Comparison of ENCODE assay signal across 8 cellular contexts in genomic region chr22:39153220-39153860, GRCh38. TPM values are rescaled to one million over a fixed set of nuclear protein-coding genes. Genes with fewer than 3 reads are reported as not detected.
A peak's percentile ranks its signal among the peaks of the same experiment; 100 is the strongest.
DNase-seq lines count a peak whose midpoint lies in the region; ATAC-seq lines count a peak whose summit lies in the region.

No MANE protein-coding gene starts in this region.

- ATAC-seq in stimulated activated naive CD8-positive, alpha-beta T cell treated with anti-CD3 and anti-CD28 coated beads, Interleukin-15, amount 100 ng/mL, for 72 hours: peak; percentile 0

- peak overlapping the region; percentile 78 for H3K4me3 Mint-ChIP-seq in activated CD4-positive, alpha-beta memory T cell treated with anti-CD3 and anti-CD28 coated beads, Interleukin-2, amount 10 ng/mL, durations not matched to agents 7 days and 5 days
- H3K4me3 Mint-ChIP-seq in stimulated activated naive CD8-positive, alpha-beta T cell treated with anti-CD3 and anti-CD28 coated beads, Interleukin-15, amount 100 ng/mL, for 72 hours: peak overlapping the region; percentile 94 to 96

- peak overlapping the region; percentile 43 for H3K27ac Mint-ChIP-seq in activated CD4-positive, alpha-beta memory T cell treated with anti-CD3 and anti-CD28 coated beads, Interleukin-2, amount 10 ng/mL, durations not matched to agents 7 days and 5 days
- peak overlapping the region; percentile 38 to 93 for H3K27ac Mint-ChIP-seq in stimulated activated naive CD8-positive, alpha-beta T cell treated with anti-CD3 and anti-CD28 coated beads, Interleukin-15, amount 100 ng/mL, for 72 hours

- 0 out of 2 replicates have a peak, but pooled peaks cover 5% of the 10 kb centered on the region for H3K4me1 ChIP-seq in iPS DF 6.9 (ENCODE audit: control insufficient read depth, insufficient read depth, low read length)

- H3K4me1 Mint-ChIP-seq in activated CD4-positive, alpha-beta memory T cell treated with anti-CD3 and anti-CD28 coated beads, Interleukin-2, amount 10 ng/mL, durations not matched to agents 7 days and 5 days: peaks cover 39% of the 10 kb centered on the region
- H3K4me1 Mint-ChIP-seq in stimulated activated naive CD8-positive, alpha-beta T cell treated with anti-CD3 and anti-CD28 coated beads, Interleukin-15, amount 100 ng/mL, for 72 hours: peaks cover 44% of the 10 kb centered on the region

- H3K27me3 ChIP-seq in iPS DF 6.9 (ENCODE audit: control insufficient read depth, insufficient read depth, low read length): no peaks in the 10 kb centered on the region; the same call in 1 of the 2 replicates

- peak overlapping the region; percentile 34; the same call in 1 of the 2 replicates for H3K4me3 ChIP-seq in iPS DF 6.9 (ENCODE audit: low read length)

- CTCF ChIA-PET in activated CD4-positive, alpha-beta memory T cell treated with anti-CD3 and anti-CD28 coated beads, Interleukin-2, amount 10 ng/mL, durations not matched to agents 7 days and 5 days (lab: Charles Lee): interaction anchor here (0.6 to 2.7 kb wide), 5 partner anchors 150 to 385 kb away, joined by 3 to 11 read pairs (median 6); no protein-coding TSS in a partner anchor

- WGBS in iPS DF 6.9 (ENCODE audit: insufficient coverage, insufficient read length): no CpG with 5 or more reads among the region's 44 CpGs

- no peaks in the 10 kb centered on the region for H3K36me3 ChIP-seq in iPS DF 6.9 (ENCODE audit: control insufficient read depth, insufficient read depth, low read length)

- no peak overlapping the region for H3K27ac ChIP-seq in iPS DF 6.9 (ENCODE audit: low read length)

- peaks cover 32% of the 10 kb centered on the region for H3K27me3 Mint-ChIP-seq in activated CD4-positive, alpha-beta memory T cell treated with anti-CD3 and anti-CD28 coated beads, Interleukin-2, amount 10 ng/mL, durations not matched to agents 7 days and 5 days
- peaks cover 20% of the 10 kb centered on the region for H3K27me3 Mint-ChIP-seq in stimulated activated naive CD8-positive, alpha-beta T cell treated with anti-CD3 and anti-CD28 coated beads, Interleukin-15, amount 100 ng/mL, for 72 hours

- peak; percentile 64 for DNase-seq in activated effector memory CD4-positive, alpha-beta T cell treated with anti-CD3 and anti-CD28 coated beads, Interleukin-2, amount 50 U/mL, for 16 hours
- no peak for DNase-seq in activated effector memory CD4-positive, alpha-beta T cell treated with Interleukin-2 at 50 U/mL for 16 hours
- no peak for DNase-seq in activated CD4-positive, alpha-beta memory T cell treated with anti-CD3 and anti-CD28 coated beads, Interleukin-2, amount 10 ng/mL, durations not matched to agents 7 days and 5 days
- DNase-seq in iPS DF 6.9 (ENCODE audit: low read depth, low spot score): no peak
- DNase-seq in stimulated activated naive CD8-positive, alpha-beta T cell treated with anti-CD3 and anti-CD28 coated beads, Interleukin-15, amount 100 ng/mL, for 72 hours: no peak
- DNase-seq in DMS53 treated with DMSO at 0.1 percent for 48 hours (lab: John Stamatoyannopoulos, UW; ENCODE audit: unreplicated experiment): no peak
- no peak for DNase-seq in ureter (ENCODE audit: low spot score)
- DNase-seq in iPS-NIHi7 (ENCODE audit: extremely low spot score): no peak

- H3K9me3 Mint-ChIP-seq in activated CD4-positive, alpha-beta memory T cell treated with anti-CD3 and anti-CD28 coated beads, Interleukin-2, amount 10 ng/mL, durations not matched to agents 7 days and 5 days: no peaks in the 10 kb centered on the region
- H3K9me3 Mint-ChIP-seq in stimulated activated naive CD8-positive, alpha-beta T cell treated with anti-CD3 and anti-CD28 coated beads, Interleukin-15, amount 100 ng/mL, for 72 hours: no peaks in the 10 kb centered on the region

- peaks cover 4% of the 10 kb centered on the region for H3K36me3 Mint-ChIP-seq in activated CD4-positive, alpha-beta memory T cell treated with anti-CD3 and anti-CD28 coated beads, Interleukin-2, amount 10 ng/mL, durations not matched to agents 7 days and 5 days (ENCODE audit: low read depth)

- POLR2A ChIA-PET in activated CD4-positive, alpha-beta memory T cell treated with anti-CD3 and anti-CD28 coated beads, Interleukin-2, amount 10 ng/mL, durations not matched to agents 7 days and 5 days (lab: Charles Lee): interaction anchor here (1.3 to 6.3 kb wide), 3 partner anchors 22 to 367 kb away, joined by 3 to 61 read pairs (median 4); partner anchors contain the start of genes ATF4 and RPL3

- H3K9me3 ChIP-seq in iPS DF 6.9 (ENCODE audit: control insufficient read depth, insufficient read depth, low read length): no peaks in the 10 kb centered on the region

RNA-seq across cellular contexts. Expression of gene CBX7, which starts 0.9 kb away (rescaled TPM):
- 10 to 100 TPM; 24.9 to 25.0 TPM for total RNA-seq in activated CD4-positive, alpha-beta memory T cell treated with anti-CD3 and anti-CD28 coated beads, Interleukin-2, amount 10 ng/mL, durations not matched to agents 7 days and 5 days
- 63.6 TPM for total RNA-seq in ureter

RNA-seq across cellular contexts. Expression of gene APOBEC3H, which starts 56.3 kb away (rescaled TPM):
- 100 to 1,000 TPM; 126 to 128 TPM for total RNA-seq in activated CD4-positive, alpha-beta memory T cell treated with anti-CD3 and anti-CD28 coated beads, Interleukin-2, amount 10 ng/mL, durations not matched to agents 7 days and 5 days
- 1.0 TPM for total RNA-seq in ureter

Comparison
In these comparisons a context has a peak if more than half of its experiments do, and no peak if none do; other contexts are left out.
1. RNA of gene APOBEC3H, which starts 56.3 kb away (total RNA-seq): 126 to 128 TPM in activated CD4-positive, alpha-beta memory T cell treated with anti-CD3 and anti-CD28 coated beads, Interleukin-2, amount 10 ng/mL, durations not matched to agents 7 days and 5 days; 1.0 TPM in ureter (single experiment); every median in the first group is over 10 times any median in the second.